8 cellular contexts compared by ENCODE assay signal in genomic region chr3:171806200-171807128, GRCh38. TPM values are rescaled to one million over a fixed set of nuclear protein-coding genes. Genes with fewer than 3 reads are reported as not detected.
DNase-seq lines count a peak whose midpoint lies in the region; TF ChIP-seq lines count a peak whose summit lies in the region.
"Had no signal": no experiment of that assay in that cellular context is flagged by ENCODE, and none has a peak within 500 bp of the region (broad histone marks: within the 10 kb centered on the region; RNA-seq: fewer than 3 reads in every experiment).

No MANE protein-coding gene starts in this region.

- TF ChIP-seq CTCF in stomach (IDR thresholded peaks at IDR 0.05) (no peak), ovary (IDR thresholded peaks at IDR 0.05) (no peak)

- H3K9me3 ChIP-seq in SK-N-MC (ENCODE audit: low read depth, low read length) (no peaks in the 10 kb centered on the region), stomach (no peaks in the 10 kb centered on the region), ovary (no peaks in the 10 kb centered on the region)

- peak overlapping the region; percentile 51 for H3K9ac ChIP-seq in SK-N-MC (ENCODE audit: insufficient read length)

- intact Hi-C loops in stomach (cut with DNase I; ENCODE audit: low total_unique reads) (no loop called here), ovary (cut with DNase I) (loop anchor here in 2 of 4 donors (5.0 kb wide), 1 partner anchor 34 kb away; no protein-coding TSS in a partner anchor), posterior cingulate gyrus (cut with DNase I) (no loop called here)

- TF ChIP-seq EP300 in stomach (IDR thresholded peaks at IDR 0.05) (no peak), ovary (IDR thresholded peaks at IDR 0.05) (no peak)

- peak overlapping the region; percentile 88 for H3K27ac ChIP-seq in SK-N-MC
- peak overlapping the region in 4 of 5 donors; percentile 52 to 77 (median 67) for H3K27ac ChIP-seq in stomach
- peak overlapping the region in 1 of 2 donors; percentile 83 for H3K27ac ChIP-seq in ovary

- 21 to 49% (median 37%) methylated on average over 5 of the region's 5 CpGs for WGBS in stomach, 5 donors
- WGBS in ovary, 3 donors, result 30 to 54% (median 38%) methylated on average over 5 of the region's 5 CpGs

- TF ChIP-seq POLR2A in stomach (IDR thresholded peaks at IDR 0.05) (no peak), ovary (IDR thresholded peaks at IDR 0.05) (no peak)

- H3K4me1 ChIP-seq in stomach, result peaks cover 35 to 68% (median 59%) of the 10 kb centered on the region in 4 donors
- H3K4me1 ChIP-seq in ovary (ENCODE audit: insufficient read depth), result peaks cover 23% of the 10 kb centered on the region

- H3K27me3 ChIP-seq in stomach (no peaks in the 10 kb centered on the region), ovary (no peaks in the 10 kb centered on the region)

- H3K36me3 ChIP-seq in SK-N-MC (ENCODE audit: insufficient read depth, low read length) (no peaks in the 10 kb centered on the region), stomach (no peaks in the 10 kb centered on the region), ovary (no peaks in the 10 kb centered on the region)

- H3K4me3 ChIP-seq in SK-N-MC (peak overlapping the region; percentile 57), stomach (no peak overlapping the region), ovary (no peak overlapping the region)

- DNase-seq in H4 (ENCODE audit: low spot score) (peak; percentile 95), SK-N-MC (ENCODE audit: low read depth, low spot score) (no peak), fibroblast of peridontal ligament (ENCODE audit: extremely low read depth) (peak; percentile 95), stomach (no peak), ovary (no peak), NCI-H1417 treated with DMSO at 0.1 percent for 48 hours (lab: John Stamatoyannopoulos, UW) (no peak), posterior cingulate gyrus (no peak)
- DNase-seq: SHP77 treated with DMSO at 0.1 percent for 48 hours had no signal

RNA-seq across cellular contexts. Expression of gene PLD1, which starts 3.8 kb away (rescaled TPM):
- total RNA-seq in H4 (2014; rRNA removed; shearing (Covaris generic)), result 14.4 and 19.0 TPM in 2 replicates
- 10 to 100 TPM in 4 of 5 donors, 1 to 10 TPM in 1; 7.6 to 43.0 (median 25.1) TPM for total RNA-seq in stomach
- polyA plus RNA-seq in stomach, result 1 to 10 TPM; 3.4 to 9.5 (median 8.6) TPM
- 100 to 1,000 TPM in 1 of 7 donors, 10 to 100 TPM in 6; 26.1 to 125 (median 55.2) TPM for total RNA-seq in ovary
- polyA plus RNA-seq in ovary, result 10 to 100 TPM; 24.6 to 52.1 TPM

RNA-seq across cellular contexts. Expression of gene TMEM212, which starts 36.7 kb away (rescaled TPM):
- not detected in 2 replicates for total RNA-seq in H4 (2014; rRNA removed; shearing (Covaris generic))
- total RNA-seq in stomach, result not detected
- polyA plus RNA-seq in stomach, result not detected
- 1 to 10 TPM in 2 of 7 donors, under 1 TPM in 2, not detected in 3; 0.35 to 5.5 (median 0.93) TPM for total RNA-seq in ovary
- polyA plus RNA-seq in ovary, result not detected

Comparison
In these comparisons a context has a peak if more than half of its experiments do, and no peak if none do; other contexts are left out.
1. DNase-seq: peak in H4 (single experiment) and fibroblast of peridontal ligament (single experiment); none in SK-N-MC (single experiment), stomach (single experiment), ovary (0 of 5), NCI-H1417 treated with DMSO at 0.1 percent for 48 hours (single experiment) and posterior cingulate gyrus (0 of 10).